Comparison of ENCODE assay signal across 8 cellular contexts in genomic region chr7:45021604-45022296, GRCh38. TPM values are rescaled to one million over a fixed set of nuclear protein-coding genes. Genes with fewer than 3 reads are reported as not detected.
DNase-seq lines count a peak whose midpoint lies in the region; ATAC-seq and TF ChIP-seq lines count a peak whose summit lies in the region.

No MANE protein-coding gene starts in this region.

- CTCF ChIA-PET in activated CD4-positive, alpha-beta T cell treated with anti-CD3 and anti-CD28 coated beads for 36 hours (lab: Charles Lee): interaction anchor here (0.5 to 1.6 kb wide), 6 partner anchors 10 to 114 kb away, joined by 3 to 5 read pairs (median 3); no protein-coding TSS in a partner anchor
- CTCF ChIA-PET in activated CD4-positive, alpha-beta memory T cell treated with anti-CD3 and anti-CD28 coated beads for 36 hours (lab: Charles Lee): interaction anchor here (0.6 to 1.9 kb wide), 5 partner anchors 20 to 1567 kb away, joined by 3 to 9 read pairs (median 4); no protein-coding TSS in a partner anchor
- CTCF ChIA-PET in naive thymus-derived CD4-positive, alpha-beta T cell (lab: Charles Lee): interaction anchor here (0.6 to 1.2 kb wide), 3 partner anchors 21 to 1285 kb away, joined by 3 to 5 read pairs (median 3); no protein-coding TSS in a partner anchor

- no peak for TF ChIP-seq CTCF in GM20000 (IDR thresholded peaks at IDR 0.05; ENCODE audit: extremely low read depth, missing control alignments)

- no peak overlapping the region for H3K4me3 Mint-ChIP-seq in activated CD4-positive, alpha-beta T cell treated with anti-CD3 and anti-CD28 coated beads for 36 hours
- no peak overlapping the region for H3K4me3 Mint-ChIP-seq in activated CD4-positive, alpha-beta memory T cell treated with anti-CD3 and anti-CD28 coated beads for 36 hours
- peak overlapping the region in 8 of 10 donors; percentile 0 to 74 (median 25) for H3K4me3 Mint-ChIP-seq in naive thymus-derived CD4-positive, alpha-beta T cell

- ATAC-seq in activated CD4-positive, alpha-beta T cell treated with anti-CD3 and anti-CD28 coated beads for 36 hours: peak; percentile 82
- ATAC-seq in HG03097 (IDR thresholded peaks at IDR 0.05; ENCODE audit: low FRiP score, unreplicated experiment) (peak; percentile 70), GM18861 (IDR thresholded peaks at IDR 0.05; ENCODE audit: unreplicated experiment) (no peak)
- ATAC-seq in naive thymus-derived CD4-positive, alpha-beta T cell: peak; percentile 64

- H3K4me1 ChIP-seq in naive thymus-derived CD4-positive, alpha-beta T cell (ENCODE audit: control insufficient read depth in 2 of 2, insufficient read depth in 2 of 2, low read length in 2 of 2): peaks cover 15 to 24% of the 10 kb centered on the region in 2 donors

- H3K27me3 ChIP-seq in naive thymus-derived CD4-positive, alpha-beta T cell (ENCODE audit: control insufficient read depth in 2 of 2, insufficient read depth in 2 of 2, low read length in 2 of 2): no peaks in the 10 kb centered on the region

- H3K36me3 Mint-ChIP-seq in activated CD4-positive, alpha-beta T cell treated with anti-CD3 and anti-CD28 coated beads for 36 hours (ENCODE audit: low read depth): peaks cover 50% of the 10 kb centered on the region
- peaks cover 20% of the 10 kb centered on the region for H3K36me3 Mint-ChIP-seq in activated CD4-positive, alpha-beta memory T cell treated with anti-CD3 and anti-CD28 coated beads for 36 hours
- peaks cover 0 to 33% (median 30%) of the 10 kb centered on the region in 5 donors for H3K36me3 Mint-ChIP-seq in naive thymus-derived CD4-positive, alpha-beta T cell

- no peak overlapping the region for H3K27ac ChIP-seq in naive thymus-derived CD4-positive, alpha-beta T cell (ENCODE audit: low read depth, low read length)

- intact Hi-C loops in activated CD4-positive, alpha-beta T cell treated with anti-CD3 and anti-CD28 coated beads for 36 hours (cut with DNase I, micrococcal nuclease): no loop called here
- intact Hi-C loops in activated CD4-positive, alpha-beta memory T cell treated with anti-CD3 and anti-CD28 coated beads for 36 hours (cut with micrococcal nuclease): loop anchor here (10.0 kb wide), 1 partner anchor 387 kb away; no protein-coding TSS in a partner anchor
- intact Hi-C loops in naive thymus-derived CD4-positive, alpha-beta T cell (cut with micrococcal nuclease): no loop called here

- H3K9me3 Mint-ChIP-seq in activated CD4-positive, alpha-beta T cell treated with anti-CD3 and anti-CD28 coated beads for 36 hours (ENCODE audit: low read depth): peaks cover 3% of the 10 kb centered on the region
- H3K9me3 Mint-ChIP-seq in activated CD4-positive, alpha-beta memory T cell treated with anti-CD3 and anti-CD28 coated beads for 36 hours: peaks cover 8% of the 10 kb centered on the region
- H3K9me3 Mint-ChIP-seq in naive thymus-derived CD4-positive, alpha-beta T cell: peaks cover 0 to 3% (median 0%) of the 10 kb centered on the region in 11 donors

- peak; percentile 47 for DNase-seq in activated CD4-positive, alpha-beta T cell treated with anti-CD3 and anti-CD28 coated beads for 36 hours
- DNase-seq in activated CD4-positive, alpha-beta T cell treated with anti-CD3 and anti-CD28 coated beads for 1 hour: no peak
- peak; percentile 44 for DNase-seq in activated CD4-positive, alpha-beta memory T cell treated with anti-CD3 and anti-CD28 coated beads for 36 hours
- no peak for DNase-seq in naive thymus-derived CD4-positive, alpha-beta T cell
- DNase-seq in NCI-H2227 (lab: John Stamatoyannopoulos, UW; ENCODE audit: unreplicated experiment) (no peak), GM20000 (ENCODE audit: low spot score) (no peak)

- peaks cover 57% of the 10 kb centered on the region for H3K4me1 Mint-ChIP-seq in activated CD4-positive, alpha-beta T cell treated with anti-CD3 and anti-CD28 coated beads for 36 hours
- peaks cover 52% of the 10 kb centered on the region for H3K4me1 Mint-ChIP-seq in activated CD4-positive, alpha-beta memory T cell treated with anti-CD3 and anti-CD28 coated beads for 36 hours (ENCODE audit: low read depth)
- H3K4me1 Mint-ChIP-seq in naive thymus-derived CD4-positive, alpha-beta T cell: peaks cover 33 to 73% (median 66%) of the 10 kb centered on the region in 7 donors

- H3K4me3 ChIP-seq in naive thymus-derived CD4-positive, alpha-beta T cell (ENCODE audit: low read length): no peak overlapping the region

- H3K27ac Mint-ChIP-seq in activated CD4-positive, alpha-beta T cell treated with anti-CD3 and anti-CD28 coated beads for 36 hours: peak overlapping the region; percentile 70
- H3K27ac Mint-ChIP-seq in activated CD4-positive, alpha-beta memory T cell treated with anti-CD3 and anti-CD28 coated beads for 36 hours: peak overlapping the region; percentile 72
- peak overlapping the region; percentile 9 to 86 (median 72) for H3K27ac Mint-ChIP-seq in naive thymus-derived CD4-positive, alpha-beta T cell

- POLR2A ChIA-PET in activated CD4-positive, alpha-beta T cell treated with anti-CD3 and anti-CD28 coated beads for 36 hours (lab: Charles Lee): interaction anchor here (0.7 to 1.3 kb wide), 2 partner anchors 9 to 21 kb away, joined by 3 to 4 read pairs; no protein-coding TSS in a partner anchor
- POLR2A ChIA-PET in activated CD4-positive, alpha-beta memory T cell treated with anti-CD3 and anti-CD28 coated beads for 36 hours (lab: Charles Lee): interaction anchor here (0.9 to 1.0 kb wide), 2 partner anchors 20 to 43 kb away, joined by 3 read pairs; partner anchors contain the start of gene MYO1G
- POLR2A ChIA-PET in naive thymus-derived CD4-positive, alpha-beta T cell (lab: Charles Lee): interaction anchor here (0.8 to 3.1 kb wide), 6 partner anchors 9 to 48 kb away, joined by 3 to 23 read pairs (median 5); partner anchors contain the start of gene MYO1G

- H3K9me3 ChIP-seq in naive thymus-derived CD4-positive, alpha-beta T cell (ENCODE audit: control insufficient read depth in 2 of 3, low read length in 3 of 3): no peaks in the 10 kb centered on the region

- no peaks in the 10 kb centered on the region for H3K36me3 ChIP-seq in naive thymus-derived CD4-positive, alpha-beta T cell (ENCODE audit: control insufficient read depth in 2 of 3, insufficient read depth in 3 of 3, low read length in 3 of 3)

- H3K27me3 Mint-ChIP-seq in activated CD4-positive, alpha-beta T cell treated with anti-CD3 and anti-CD28 coated beads for 36 hours: no peaks in the 10 kb centered on the region
- H3K27me3 Mint-ChIP-seq in activated CD4-positive, alpha-beta memory T cell treated with anti-CD3 and anti-CD28 coated beads for 36 hours: no peaks in the 10 kb centered on the region
- no peaks in the 10 kb centered on the region for H3K27me3 Mint-ChIP-seq in naive thymus-derived CD4-positive, alpha-beta T cell

RNA-seq across cellular contexts. Expression of gene CCM2, which starts 21.7 kb away (rescaled TPM):
- 10 to 100 TPM; 70.1 to 80.1 TPM for total RNA-seq in activated CD4-positive, alpha-beta T cell treated with anti-CD3 and anti-CD28 coated beads for 36 hours
- 10 to 100 TPM; 85.2 to 89.6 TPM for total RNA-seq in activated CD4-positive, alpha-beta memory T cell treated with anti-CD3 and anti-CD28 coated beads for 36 hours
- total RNA-seq in naive thymus-derived CD4-positive, alpha-beta T cell: 100 to 1,000 TPM in 3 of 5 experiments, 10 to 100 TPM in 2; 80.4 to 200 (median 119) TPM
- 100 to 1,000 TPM in 1 of 2 donors, 10 to 100 TPM in 1; 75.9 to 123 TPM for polyA plus RNA-seq in naive thymus-derived CD4-positive, alpha-beta T cell

RNA-seq across cellular contexts. Expression of gene MYO1G, which starts 42.9 kb away (rescaled TPM):
- total RNA-seq in activated CD4-positive, alpha-beta T cell treated with anti-CD3 and anti-CD28 coated beads for 36 hours: 100 to 1,000 TPM; 369 to 376 TPM
- 100 to 1,000 TPM; 429 to 436 TPM for total RNA-seq in activated CD4-positive, alpha-beta memory T cell treated with anti-CD3 and anti-CD28 coated beads for 36 hours
- 100 to 1,000 TPM in 3 of 5 experiments, 10 to 100 TPM in 2; 29.2 to 385 (median 107) TPM for total RNA-seq in naive thymus-derived CD4-positive, alpha-beta T cell
- polyA plus RNA-seq in naive thymus-derived CD4-positive, alpha-beta T cell: 10 to 100 TPM; 51.1 to 76.0 TPM

Comparison
In these comparisons a context has a peak if more than half of its experiments do, and no peak if none do; other contexts are left out.
1. DNase-seq: peak in activated CD4-positive, alpha-beta T cell treated with anti-CD3 and anti-CD28 coated beads for 36 hours (single experiment) and activated CD4-positive, alpha-beta memory T cell treated with anti-CD3 and anti-CD28 coated beads for 36 hours (single experiment); none in activated CD4-positive, alpha-beta T cell treated with anti-CD3 and anti-CD28 coated beads for 1 hour (single experiment), naive thymus-derived CD4-positive, alpha-beta T cell (0 of 9), NCI-H2227 (single experiment) and GM20000 (single experiment).
2. H3K4me3 Mint-ChIP-seq: peak in naive thymus-derived CD4-positive, alpha-beta T cell (8 of 10); none in activated CD4-positive, alpha-beta T cell treated with anti-CD3 and anti-CD28 coated beads for 36 hours (single experiment) and activated CD4-positive, alpha-beta memory T cell treated with anti-CD3 and anti-CD28 coated beads for 36 hours (single experiment).
3. Peak in every context shown above with its lines, with median percentiles within 50 percentile points of each other: H3K27ac Mint-ChIP-seq.